ENCODE assay signal across 26 cellular contexts in the genomic region with DNA sequence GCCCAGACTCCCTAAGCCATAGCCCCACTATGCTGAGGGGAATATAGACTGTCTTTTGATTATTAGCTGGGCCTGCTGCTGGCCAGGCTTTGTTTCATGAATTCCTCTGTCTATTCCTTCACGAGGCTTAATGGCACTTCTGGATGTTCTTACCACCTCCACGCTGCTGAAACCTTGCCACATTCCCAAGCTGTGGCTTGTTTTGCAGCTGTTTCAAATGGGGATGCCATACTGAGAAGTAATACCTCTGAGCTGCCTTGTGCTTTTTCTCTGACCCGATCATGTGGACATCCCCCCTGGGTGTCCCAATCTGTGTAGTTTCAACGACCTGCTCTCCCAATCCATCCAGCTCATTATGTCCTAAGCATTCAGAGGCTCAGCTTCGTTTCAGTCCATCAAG.
"Had no signal": no experiment of that assay in that cellular context is flagged by ENCODE, and none has a peak within 500 bp of the region (broad histone marks: within the 10 kb centered on the region; RNA-seq: fewer than 3 reads in every experiment).

No MANE protein-coding gene starts in this region.

- H3K27ac ChIP-seq: coronary artery, esophagus muscularis mucosa, foreskin keratinocyte, gastroesophageal sphincter, heart left ventricle, hepatocyte, left lung, neutrophil, pancreas, right lobe of liver, stomach, testis, tibial artery had no signal

- DNase-seq: dermis blood vessel endothelial cell; effector memory CD4-positive, alpha-beta T cell; foreskin keratinocyte; heart left ventricle; kidney; left lung; mesenchymal stem cell; mucosa of descending colon; naive thymus-derived CD8-positive, alpha-beta T cell; nephron progenitor cell; pancreas; right lobe of liver; stimulated activated CD4-positive, alpha-beta T cell treated with anti-CD3 and anti-CD28 coated beads, Interleukin-2, amount 100 ng/mL, for 24 hours; stimulated activated CD4-positive, alpha-beta T cell treated with anti-CD3 and anti-CD28 coated beads, Interleukin-4, amount 100 ng/mL, for 24 hours; stimulated activated naive CD4-positive, alpha-beta T cell treated with Interleukin-2 at 50 U/mL for 16 hours; stomach; testis; tibial artery had no signal

- H3K4me1 ChIP-seq: esophagus muscularis mucosa, foreskin keratinocyte, gastroesophageal sphincter, heart left ventricle, left lung, pancreas, right lobe of liver, testis had no signal

- H3K9me3 Mint-ChIP-seq: mesothelial cell of epicardium; naive thymus-derived CD8-positive, alpha-beta T cell; nephron progenitor cell; stimulated activated effector memory CD8-positive, alpha-beta T cell treated with anti-CD3 and anti-CD28 coated beads, Interleukin-12 subunit alpha, Interleukin-12 subunit beta, amount 100 ng/mL, for 72 hours; type B pancreatic cell had no signal

- H3K4me3 Mint-ChIP-seq: mesothelial cell of epicardium; naive thymus-derived CD8-positive, alpha-beta T cell; nephron progenitor cell; stimulated activated effector memory CD8-positive, alpha-beta T cell treated with anti-CD3 and anti-CD28 coated beads, Interleukin-12 subunit alpha, Interleukin-12 subunit beta, amount 100 ng/mL, for 72 hours; type B pancreatic cell had no signal

- H3K27me3 ChIP-seq: esophagus muscularis mucosa, gastroesophageal sphincter, hepatocyte, left lung, neutrophil, pancreas, right lobe of liver, stomach, testis, tibial artery had no signal

- H3K36me3 ChIP-seq: esophagus muscularis mucosa, gastroesophageal sphincter, heart left ventricle, left lung, neutrophil, pancreas, right lobe of liver, stomach, tibial artery had no signal

- H3K36me3 Mint-ChIP-seq: mesothelial cell of epicardium; naive thymus-derived CD8-positive, alpha-beta T cell; stimulated activated effector memory CD8-positive, alpha-beta T cell treated with anti-CD3 and anti-CD28 coated beads, Interleukin-12 subunit alpha, Interleukin-12 subunit beta, amount 100 ng/mL, for 72 hours; type B pancreatic cell had no signal

- H3K79me2 ChIP-seq: hepatocyte had no signal

- H3K4me2 ChIP-seq: hepatocyte had no signal

- ATAC-seq: foreskin keratinocyte; gastroesophageal sphincter; heart left ventricle; left lung; mucosa of descending colon; naive thymus-derived CD8-positive, alpha-beta T cell; pancreas; right lobe of liver; stimulated activated effector memory CD8-positive, alpha-beta T cell treated with anti-CD3 and anti-CD28 coated beads, Interleukin-12 subunit alpha, Interleukin-12 subunit beta, amount 100 ng/mL, for 72 hours had no signal

- H3K27ac Mint-ChIP-seq: mesothelial cell of epicardium; naive thymus-derived CD8-positive, alpha-beta T cell; nephron progenitor cell; stimulated activated effector memory CD8-positive, alpha-beta T cell treated with anti-CD3 and anti-CD28 coated beads, Interleukin-12 subunit alpha, Interleukin-12 subunit beta, amount 100 ng/mL, for 72 hours; type B pancreatic cell had no signal

- H3K9me3 ChIP-seq: esophagus muscularis mucosa, gastroesophageal sphincter, heart left ventricle, left lung, mucosa of descending colon, neutrophil, pancreas, right lobe of liver, stomach, testis, tibial artery had no signal

- H3K4me1 Mint-ChIP-seq: mesothelial cell of epicardium, nephron progenitor cell had no signal

- H2AFZ ChIP-seq: hepatocyte had no signal

- H3K4me3 ChIP-seq: coronary artery, esophagus muscularis mucosa, gastroesophageal sphincter, heart left ventricle, hepatocyte, left lung, mucosa of descending colon, pancreas, right lobe of liver, stomach, testis, tibial artery had no signal
